ENCODE assay signal across 21 cellular contexts in the genomic region with DNA sequence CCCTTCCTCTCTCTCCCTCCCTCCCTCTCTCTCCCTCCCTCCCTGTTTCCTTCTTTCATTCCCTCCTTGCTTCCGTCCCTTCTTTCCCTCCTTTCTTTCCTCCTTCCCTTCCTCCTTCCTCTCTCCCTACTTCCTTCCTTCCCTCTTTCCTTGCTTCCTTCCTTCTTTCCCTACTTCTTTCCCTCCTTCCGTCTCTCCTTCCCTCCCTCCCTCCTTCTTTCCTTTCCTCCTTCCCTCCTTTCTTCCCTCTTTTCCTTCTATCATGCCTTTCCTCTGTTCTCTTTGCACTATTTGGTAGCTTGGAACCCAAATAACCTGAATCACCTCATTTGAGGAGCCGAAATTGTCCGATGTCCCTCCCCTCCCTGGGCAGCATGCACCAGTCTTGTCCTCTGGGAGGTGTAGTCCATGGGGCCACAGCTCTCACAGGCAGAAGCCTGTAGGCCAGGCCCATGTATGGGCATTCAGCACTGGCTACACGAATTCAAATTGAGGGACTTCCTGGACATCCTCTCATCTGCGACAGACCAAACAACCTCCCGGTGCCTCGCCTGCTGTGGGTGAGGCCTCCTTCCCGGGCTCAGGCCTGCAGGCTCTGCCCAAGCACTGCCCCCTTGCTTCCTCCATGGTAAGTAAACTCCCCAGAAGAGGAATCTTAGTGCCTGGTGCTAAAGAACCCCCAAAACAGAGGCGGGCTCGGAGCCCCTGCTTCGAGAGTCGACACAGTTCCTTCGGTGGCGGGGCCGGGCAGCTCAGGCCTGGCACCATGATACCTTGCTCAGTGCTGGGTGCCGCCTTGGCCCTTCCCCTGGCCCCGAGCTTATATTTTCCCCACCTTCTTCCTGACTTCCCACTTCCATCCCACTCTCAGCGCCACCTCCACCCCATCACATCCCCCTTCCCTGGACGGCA.
DNase-seq lines count a peak whose midpoint lies in the region; ATAC-seq, FAIRE-seq and TF ChIP-seq lines count a peak whose summit lies in the region.
"Had no signal": no experiment of that assay in that cellular context is flagged by ENCODE, and none has a peak within 500 bp of the region (broad histone marks: within the 10 kb centered on the region; RNA-seq: fewer than 3 reads in every experiment).

No MANE protein-coding gene starts in this region.

- H3K36me3 ChIP-seq in astrocyte (ENCODE audit: insufficient read depth, low read length) (no peaks in the 10 kb centered on the region), neuronal stem cell (replicated peaks in 1 of 2; ENCODE audit: control insufficient read depth in 2 of 2, insufficient read depth in 2 of 2, low read length in 2 of 2) (no peaks in the 10 kb centered on the region), uterus (no peaks in the 10 kb centered on the region)
- H3K36me3 ChIP-seq: neutrophil, upper lobe of left lung had no signal

- ATAC-seq in GM19023 (IDR thresholded peaks at IDR 0.05; ENCODE audit: unreplicated experiment), result no peak
- ATAC-seq: GM12878, PC-3, Right ventricle myocardium inferior had no signal

- no peak overlapping the region for H2BK15ac ChIP-seq in neuronal stem cell (ENCODE audit: low read length)

- peak overlapping the region; percentile 21 for H4K8ac ChIP-seq in neuronal stem cell (ENCODE audit: low read depth, low read length)

- no peaks in the 10 kb centered on the region for H3K36me3 Mint-ChIP-seq in astrocyte (ENCODE audit: low read depth, unreplicated experiment)
- H3K36me3 Mint-ChIP-seq: activated naive CD8-positive, alpha-beta T cell treated with anti-CD3 and anti-CD28 coated beads for 36 hours had no signal

- no peak overlapping the region for H3K27ac Mint-ChIP-seq in astrocyte (ENCODE audit: unreplicated experiment)
- H3K27ac Mint-ChIP-seq: activated B cell treated with CpG ODN at 0.5 μM for 24 hours; activated naive CD8-positive, alpha-beta T cell treated with anti-CD3 and anti-CD28 coated beads for 36 hours; CD4-positive, alpha-beta T cell had no signal

- peak overlapping the region; percentile 97 for H2AK5ac ChIP-seq in neuronal stem cell (ENCODE audit: low read depth, low read length)

- H4K91ac ChIP-seq in neuronal stem cell (ENCODE audit: low read depth, low read length, poor library complexity), result no peak overlapping the region

- intact Hi-C loops in uterus (cut with DNase I; ENCODE audit: low total_unique reads), result no loop called here

- no peaks in the 10 kb centered on the region for H4K20me1 ChIP-seq in astrocyte (ENCODE audit: insufficient read depth, low read length)

- H3K18ac ChIP-seq in neuronal stem cell (ENCODE audit: low read length), result peak overlapping the region; percentile 5

- H3K27me3 ChIP-seq in astrocyte (ENCODE audit: insufficient read depth, low read length) (peaks cover 10% of the 10 kb centered on the region), neuronal stem cell (ENCODE audit: control insufficient read depth in 3 of 3, insufficient read depth in 3 of 3, low read depth in 1 of 3, low read length in 3 of 3) (no peaks in the 10 kb centered on the region), uterus (no peaks in the 10 kb centered on the region)
- H3K27me3 ChIP-seq: upper lobe of left lung had no signal

- no peak for FAIRE-seq in astrocyte (lab: Jason Lieb, UNC)
- FAIRE-seq: endothelial cell of umbilical vein, GM12878 had no signal

- H3K9me3 Mint-ChIP-seq in astrocyte (ENCODE audit: unreplicated experiment), result no peaks in the 10 kb centered on the region
- H3K9me3 Mint-ChIP-seq: activated B cell treated with CpG ODN at 0.5 μM for 24 hours; activated naive CD8-positive, alpha-beta T cell treated with anti-CD3 and anti-CD28 coated beads for 36 hours; CD4-positive, alpha-beta T cell; central memory CD8-positive, alpha-beta T cell had no signal

- no peak overlapping the region for H3K4ac ChIP-seq in neuronal stem cell (ENCODE audit: low read length)

- H3K79me1 ChIP-seq in neuronal stem cell (ENCODE audit: low read depth, low read length), result no peaks in the 10 kb centered on the region

- H2BK5ac ChIP-seq in neuronal stem cell (ENCODE audit: low read length), result no peak overlapping the region

- H3K4me2 ChIP-seq in astrocyte (ENCODE audit: low read length) (peak overlapping the region; percentile 62), neuronal stem cell (ENCODE audit: insufficient read depth, low read length, poor library complexity, severe bottlenecking) (no peak overlapping the region)

- H3K27ac ChIP-seq in astrocyte (ENCODE audit: low read depth, low read length), result no peak overlapping the region
- no peak overlapping the region for H3K27ac ChIP-seq in neuronal stem cell (replicated peaks; ENCODE audit: low read length)
- no peak overlapping the region for H3K27ac ChIP-seq in uterus
- H3K27ac ChIP-seq: neutrophil, upper lobe of left lung had no signal

- peaks cover 24% of the 10 kb centered on the region for H3K27me3 Mint-ChIP-seq in astrocyte (ENCODE audit: low read depth, unreplicated experiment)
- H3K27me3 Mint-ChIP-seq: activated B cell treated with CpG ODN at 0.5 μM for 24 hours had no signal

- H3K23ac ChIP-seq in neuronal stem cell (ENCODE audit: low read depth, low read length, poor library complexity), result no peak overlapping the region

- H3K4me3 Mint-ChIP-seq in astrocyte (ENCODE audit: unreplicated experiment), result no peak overlapping the region
- H3K4me3 Mint-ChIP-seq: activated B cell treated with CpG ODN at 0.5 μM for 24 hours; activated naive CD8-positive, alpha-beta T cell treated with anti-CD3 and anti-CD28 coated beads for 36 hours; CD4-positive, alpha-beta T cell; central memory CD8-positive, alpha-beta T cell had no signal

- no peak overlapping the region for H3K14ac ChIP-seq in neuronal stem cell (ENCODE audit: low read length)

- H3K79me2 ChIP-seq in astrocyte (ENCODE audit: insufficient read depth, low read length), result no peaks in the 10 kb centered on the region

- H3K9ac ChIP-seq in astrocyte (ENCODE audit: low read length) (no peak overlapping the region), neuronal stem cell (ENCODE audit: low read depth, low read length, poor library complexity) (no peak overlapping the region)

- no peak for TF ChIP-seq POLR2A in uterus (IDR thresholded peaks at IDR 0.05)

- H3K4me1 ChIP-seq in astrocyte (ENCODE audit: insufficient read depth, low read length) (no peaks in the 10 kb centered on the region), neuronal stem cell (ENCODE audit: control insufficient read depth in 2 of 2, insufficient read depth in 1 of 2, low read depth in 1 of 2, low read length in 2 of 2) (peaks cover 4 to 7% of the 10 kb centered on the region in 2 donors), uterus (no peaks in the 10 kb centered on the region)
- H3K4me1 ChIP-seq: upper lobe of left lung had no signal

- DNase-seq in NCI-H748 (lab: John Stamatoyannopoulos, UW; ENCODE audit: unreplicated experiment), result peak; percentile 74
- DNase-seq in NCI-H748 treated with DMSO at 0.1 percent for 48 hours (lab: John Stamatoyannopoulos, UW), result no peak
- DNase-seq in NCI-H146 (lab: John Stamatoyannopoulos, UW), result peak; percentile 78
- no peak for DNase-seq in astrocyte (ENCODE audit: low read depth)
- no peak for DNase-seq in neuronal stem cell (ENCODE audit: low spot score)
- no peak for DNase-seq in uterus
- no peak for DNase-seq in activated naive CD4-positive, alpha-beta T cell (lab: John Stamatoyannopoulos, UW)
- DNase-seq: activated B cell treated with CpG ODN at 0.5 μM for 24 hours; activated CD8-positive, alpha-beta memory T cell treated with anti-CD3 and anti-CD28 coated beads, Interleukin-2, amount 50 U/mL, for 4 hours; activated naive CD8-positive, alpha-beta T cell treated with anti-CD3 and anti-CD28 coated beads for 36 hours; CD4-positive, alpha-beta T cell; kidney glomerular epithelial cell; PC-3; T1000 had no signal

- H3K9me3 ChIP-seq in astrocyte (ENCODE audit: insufficient read depth, low read depth, low read length) (no peaks in the 10 kb centered on the region), neuronal stem cell (replicated peaks in 1 of 2; ENCODE audit: control insufficient read depth in 2 of 2, insufficient read depth in 1 of 2, low read depth in 1 of 2, low read length in 2 of 2) (no peaks in the 10 kb centered on the region), uterus (no peaks in the 10 kb centered on the region)
- H3K9me3 ChIP-seq: neutrophil, upper lobe of left lung had no signal

- H3K4me1 Mint-ChIP-seq in astrocyte (ENCODE audit: low read depth, unreplicated experiment), result peaks cover 2% of the 10 kb centered on the region
- H3K4me1 Mint-ChIP-seq: activated B cell treated with CpG ODN at 0.5 μM for 24 hours; activated naive CD8-positive, alpha-beta T cell treated with anti-CD3 and anti-CD28 coated beads for 36 hours; central memory CD8-positive, alpha-beta T cell had no signal

- H2BK12ac ChIP-seq in neuronal stem cell (ENCODE audit: low read length), result peak overlapping the region; percentile 11

- no peak overlapping the region for H2BK120ac ChIP-seq in neuronal stem cell (ENCODE audit: low read depth, low read length)

- TF ChIP-seq CTCF in astrocyte (IDR thresholded peaks at IDR 0.05; ENCODE audit: insufficient read depth, low read depth, low read length), result no peak
- no peak for TF ChIP-seq CTCF in uterus (IDR thresholded peaks at IDR 0.05)

- H3K4me3 ChIP-seq in astrocyte (ENCODE audit: insufficient read depth, low read depth, low read length) (no peak overlapping the region), neuronal stem cell (ENCODE audit: low read length in 2 of 2) (no peak overlapping the region), uterus (no peak overlapping the region)
- H3K4me3 ChIP-seq: GM12878, upper lobe of left lung had no signal

- H2AFZ ChIP-seq in astrocyte (ENCODE audit: low read depth, low read length), result no peak overlapping the region
- H2AFZ ChIP-seq in neuronal stem cell (ENCODE audit: low read length), result peak overlapping the region; percentile 8

- no CpG with 5 or more reads among the region's 20 CpGs for WGBS in neuronal stem cell (ENCODE audit: extremely low coverage in 2 of 2, insufficient read length in 2 of 2, insufficient replicate concordance in 1 of 2), 2 donors

Comparison
In these comparisons a context has a peak if more than half of its experiments do, and no peak if none do; other contexts are left out.
1. DNase-seq: peak in NCI-H748 (single experiment) and NCI-H146 (single experiment); none in NCI-H748 treated with DMSO at 0.1 percent for 48 hours (single experiment), astrocyte (single experiment), neuronal stem cell (single experiment), uterus (0 of 2) and activated naive CD4-positive, alpha-beta T cell (0 of 4).